8 cellular contexts compared by ENCODE assay signal in the genomic region with DNA sequence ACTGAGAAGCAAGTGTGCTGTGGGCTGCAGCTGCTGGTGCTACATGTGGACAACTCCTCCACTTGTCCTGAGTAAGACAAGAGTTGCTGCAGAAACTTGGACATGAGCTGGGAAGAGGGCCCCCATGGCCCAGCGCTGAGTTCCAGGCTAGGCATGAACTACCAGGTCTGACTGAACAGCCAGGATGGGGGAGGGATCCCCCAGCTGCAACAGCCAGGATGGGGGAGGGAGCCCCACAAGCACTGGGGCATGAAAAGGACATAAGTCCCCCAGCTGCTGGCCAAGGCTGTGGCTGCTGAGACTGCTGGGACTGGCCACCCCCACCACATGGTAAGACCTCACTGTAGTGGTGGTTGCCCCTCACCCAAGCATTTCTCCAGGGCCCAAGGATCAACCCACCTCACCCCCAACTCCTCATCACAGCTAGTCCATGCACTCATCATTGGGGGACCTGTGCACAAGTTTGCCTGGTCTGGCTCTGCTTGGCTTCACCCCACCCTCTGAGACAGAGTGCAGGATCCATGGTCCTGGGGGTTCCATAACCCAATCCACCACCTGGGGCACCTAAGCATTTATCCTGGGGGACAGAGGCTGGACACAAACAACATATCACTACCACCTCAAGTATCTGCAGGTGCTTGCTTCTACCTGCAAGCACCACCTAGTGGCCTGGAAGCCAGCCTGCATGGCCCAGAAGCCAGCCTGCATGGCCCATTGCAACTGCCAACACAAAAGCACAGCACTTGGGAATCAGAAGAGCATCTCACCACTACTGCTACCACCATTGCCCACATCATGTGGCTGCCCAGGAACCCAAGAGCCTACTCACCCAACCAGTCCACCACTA.
A peak's percentile ranks its signal among the peaks of the same experiment; 100 is the strongest.
DNase-seq lines count a peak whose midpoint lies in the region; ATAC-seq, FAIRE-seq and TF ChIP-seq lines count a peak whose summit lies in the region.

No MANE protein-coding gene starts in this region.

- peak; percentile 68 for ATAC-seq in HG02973 (IDR thresholded peaks at IDR 0.05; ENCODE audit: unreplicated experiment)
- ATAC-seq in foreskin keratinocyte: peak; percentile 82

- peak; percentile 91 for FAIRE-seq in GM12891 (lab: Jason Lieb, UNC)

- no peak for TF ChIP-seq POLR2A in GM12891 (IDR thresholded peaks at IDR 0.05; ENCODE audit: low read depth, low read length)

- peak; percentile 78 for TF ChIP-seq CTCF in foreskin keratinocyte (conservative IDR thresholded peaks at IDR 0.05)

- peak; percentile 21 for DNase-seq in A172 (ENCODE audit: low spot score)
- no peak for DNase-seq in GM12891 (ENCODE audit: insufficient read length, low spot score)
- peak; percentile 16 for DNase-seq in T-helper 9 cell
- peak in 1 of 2 donors; percentile 25 for DNase-seq in foreskin keratinocyte
- no peak for DNase-seq in anterior cingulate cortex (lab: John Stamatoyannopoulos, UW)
- DNase-seq in NCI-H345 treated with DMSO at 0.1 percent for 48 hours (lab: John Stamatoyannopoulos, UW; ENCODE audit: unreplicated experiment): no peak
- no peak for DNase-seq in NCI-H2196 (lab: John Stamatoyannopoulos, UW; ENCODE audit: unreplicated experiment)

- no peak overlapping the region for H3K27ac ChIP-seq in foreskin keratinocyte

- H3K4me1 ChIP-seq in foreskin keratinocyte: no peaks in the 10 kb centered on the region

- no peaks in the 10 kb centered on the region for H3K27me3 ChIP-seq in foreskin keratinocyte

TF ChIP-seq in GM12891, 5 proteins besides CTCF, POLR2A, EP300 and RAD21:
- TF ChIP-seq TAF1 (IDR thresholded peaks at IDR 0.05; ENCODE audit: low read depth, low read length) (no peak), SPI1 (IDR thresholded peaks at IDR 0.05; ENCODE audit: low read depth, low read length) (no peak), PAX5 (IDR thresholded peaks at IDR 0.05; ENCODE audit: insufficient read depth, low read length, severe bottlenecking) (peak; percentile 22), POU2F2 (IDR thresholded peaks at IDR 0.05; ENCODE audit: low read depth, low read length) (no peak), POLR2AphosphoS5 (IDR thresholded peaks at IDR 0.05; ENCODE audit: low read depth, low read length) (no peak)
TF ChIP-seq in GM12891: peak in this region for 1.

Comparison
In these comparisons a context has a peak if more than half of its experiments do, and no peak if none do; other contexts are left out.
1. DNase-seq: peak in A172 (single experiment) and T-helper 9 cell (single experiment); none in GM12891 (single experiment), anterior cingulate cortex (0 of 58), NCI-H345 treated with DMSO at 0.1 percent for 48 hours (single experiment) and NCI-H2196 (single experiment).